ENCODE assay signal across 27 cellular contexts in the genomic region with DNA sequence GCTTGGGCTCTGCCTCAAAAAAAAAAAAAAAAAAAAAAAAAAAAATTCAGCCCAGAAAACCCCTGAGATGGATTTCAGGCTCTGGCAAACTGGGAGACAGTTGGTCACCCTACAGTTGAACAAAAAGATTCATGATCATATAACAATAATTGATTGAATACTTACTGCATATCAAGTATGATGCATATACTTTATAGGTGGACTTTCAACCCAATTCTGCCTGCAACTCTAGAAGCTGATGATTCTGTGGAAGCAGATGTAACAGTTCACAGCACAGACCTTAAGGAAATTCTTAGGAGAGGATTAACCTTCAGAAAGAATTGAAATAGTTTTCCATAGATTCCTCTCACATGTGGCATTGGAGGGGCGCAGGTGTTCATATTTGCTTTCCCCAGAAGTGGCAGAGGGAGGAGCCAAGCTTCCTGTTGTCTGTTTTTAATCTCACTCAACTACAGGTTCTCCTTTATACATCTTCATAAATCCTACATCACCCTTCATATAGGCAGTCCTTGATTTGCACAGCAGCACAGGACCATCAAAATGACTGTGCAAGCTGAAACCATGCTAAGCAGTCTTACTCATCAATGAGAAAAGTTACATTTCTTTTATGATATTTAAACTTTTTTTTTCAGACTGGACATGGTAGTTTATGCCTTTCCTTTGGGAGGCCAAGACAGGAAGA.
DNase-seq lines count a peak whose midpoint lies in the region; ATAC-seq and TF ChIP-seq lines count a peak whose summit lies in the region.
"Had no signal": no experiment of that assay in that cellular context is flagged by ENCODE, and none has a peak within 500 bp of the region (broad histone marks: within the 10 kb centered on the region; RNA-seq: fewer than 3 reads in every experiment).

No MANE protein-coding gene starts in this region.

- H3K4me1 ChIP-seq in CD8-positive, alpha-beta memory T cell (ENCODE audit: insufficient read depth, low read length) = peaks cover 64% of the 10 kb centered on the region
- H3K4me1 ChIP-seq in neural progenitor cell = peaks cover 7% of the 10 kb centered on the region
- H3K4me1 ChIP-seq in MM.1S (ENCODE audit: low read length) = no peaks in the 10 kb centered on the region
- H3K4me1 ChIP-seq: gastroesophageal sphincter had no signal

- H3K4me3 Mint-ChIP-seq in CD8-positive, alpha-beta memory T cell = peak overlapping the region; percentile 38 to 77 (median 65)
- no peak overlapping the region for H3K4me3 Mint-ChIP-seq in activated T-helper 17 cell treated with anti-CD3 and anti-CD28 coated beads, Interleukin-2, amount 50 U/mL, for 72 hours
- no peak overlapping the region for H3K4me3 Mint-ChIP-seq in neural progenitor cell
- H3K4me3 Mint-ChIP-seq: activated B cell treated with CpG ODN at 0.5 μM for 24 hours had no signal

- peak; percentile 31 for DNase-seq in activated CD4-positive, alpha-beta T cell treated with anti-CD3 and anti-CD28 coated beads for 48 hours
- no peak for DNase-seq in activated CD4-positive, alpha-beta T cell treated with anti-CD3 and anti-CD28 coated beads, Interleukin-2, amount 50 U/mL, for 1 hour
- DNase-seq in CD8-positive, alpha-beta memory T cell = peak in 1 of 5 donors; percentile 17
- DNase-seq in neural progenitor cell (ENCODE audit: low spot score) (no peak), HuH-7.5 (ENCODE audit: low spot score) (no peak), MM.1S (no peak)
- DNase-seq: activated B cell treated with CpG ODN at 0.5 μM for 24 hours; activated CD8-positive, alpha-beta memory T cell treated with anti-CD3 and anti-CD28 coated beads, Interleukin-2, amount 50 U/mL, for 4 hours; activated gamma-delta T cell treated with Interleukin-2 at 50 U/mL for 16 hours; effector memory CD4-positive, alpha-beta T cell; esophagus squamous epithelium; GOT3; IMR-90; kidney; NCI-H146; NCI-H2227 treated with DMSO at 0.1 percent for 48 hours; nucleus accumbens; retina; T1000 had no signal

- no peak overlapping the region for H2AFZ ChIP-seq in neural progenitor cell (replicated peaks)
- H2AFZ ChIP-seq in MM.1S (ENCODE audit: low read length) = no peak overlapping the region

- H3K9ac ChIP-seq in neural progenitor cell (no peak overlapping the region), MM.1S (ENCODE audit: low read length) (no peak overlapping the region)

- TF ChIP-seq CTCF in neural progenitor cell (IDR thresholded peaks at IDR 0.05) = no peak
- TF ChIP-seq CTCF in MM.1S (IDR thresholded peaks at IDR 0.05; ENCODE audit: low read length) = no peak

- H3K36me3 Mint-ChIP-seq in CD8-positive, alpha-beta memory T cell = peaks cover 27 to 73% (median 38%) of the 10 kb centered on the region in 3 donors
- H3K36me3 Mint-ChIP-seq in activated T-helper 17 cell treated with anti-CD3 and anti-CD28 coated beads, Interleukin-2, amount 50 U/mL, for 72 hours (ENCODE audit: low read depth) = peaks cover 4% of the 10 kb centered on the region
- no peaks in the 10 kb centered on the region for H3K36me3 Mint-ChIP-seq in neural progenitor cell

- no peak overlapping the region for H3K4me3 ChIP-seq in CD8-positive, alpha-beta memory T cell (ENCODE audit: low read length)
- H3K4me3 ChIP-seq in neural progenitor cell (no peak overlapping the region), MM.1S (ENCODE audit: low read length) (no peak overlapping the region)
- H3K4me3 ChIP-seq: esophagus squamous epithelium, gastroesophageal sphincter, GM12878, lung, thoracic aorta had no signal

- H3K79me2 ChIP-seq in neural progenitor cell (ENCODE audit: low read depth) = no peaks in the 10 kb centered on the region
- H3K79me2 ChIP-seq in MM.1S (ENCODE audit: low read length) = no peaks in the 10 kb centered on the region

- H3K27ac Mint-ChIP-seq in CD8-positive, alpha-beta memory T cell = peak overlapping the region in 5 of 8 donors; percentile 5 to 70 (median 56)
- no peak overlapping the region for H3K27ac Mint-ChIP-seq in activated T-helper 17 cell treated with anti-CD3 and anti-CD28 coated beads, Interleukin-2, amount 50 U/mL, for 72 hours
- H3K27ac Mint-ChIP-seq in neural progenitor cell = peak overlapping the region; percentile 43
- H3K27ac Mint-ChIP-seq: activated B cell treated with CpG ODN at 0.5 μM for 24 hours had no signal

- CTCF ChIA-PET in CD8-positive, alpha-beta memory T cell (lab: Charles Lee) = interaction anchor here (2.7 kb wide), 1 partner anchor 160 kb away, joined by 8 read pairs; no protein-coding TSS in a partner anchor

- no peak overlapping the region for H3K4me2 ChIP-seq in neural progenitor cell
- no peak overlapping the region for H3K4me2 ChIP-seq in MM.1S (ENCODE audit: low read depth, low read length)

- no peaks in the 10 kb centered on the region for H3K27me3 ChIP-seq in CD8-positive, alpha-beta memory T cell (ENCODE audit: insufficient read depth, low read length, poor library complexity, severe bottlenecking)
- H3K27me3 ChIP-seq in neural progenitor cell (no peaks in the 10 kb centered on the region), MM.1S (replicated peaks; ENCODE audit: insufficient read depth, low read length) (no peaks in the 10 kb centered on the region)
- H3K27me3 ChIP-seq: esophagus squamous epithelium, gastroesophageal sphincter had no signal

- H3K4me1 Mint-ChIP-seq in CD8-positive, alpha-beta memory T cell = peaks cover 67 to 92% (median 73%) of the 10 kb centered on the region in 3 donors
- H3K4me1 Mint-ChIP-seq in activated T-helper 17 cell treated with anti-CD3 and anti-CD28 coated beads, Interleukin-2, amount 50 U/mL, for 72 hours = peaks cover 39% of the 10 kb centered on the region
- peaks cover 27% of the 10 kb centered on the region for H3K4me1 Mint-ChIP-seq in neural progenitor cell

- H4K20me1 ChIP-seq in neural progenitor cell (ENCODE audit: low read depth) (no peaks in the 10 kb centered on the region), MM.1S (ENCODE audit: insufficient read depth, low read length) (no peaks in the 10 kb centered on the region)

- H3K36me3 ChIP-seq in CD8-positive, alpha-beta memory T cell (ENCODE audit: insufficient read depth, low read length) = no peaks in the 10 kb centered on the region
- no peaks in the 10 kb centered on the region for H3K36me3 ChIP-seq in neural progenitor cell
- no peaks in the 10 kb centered on the region for H3K36me3 ChIP-seq in MM.1S (replicated peaks; ENCODE audit: insufficient read depth, low read length)
- H3K36me3 ChIP-seq: esophagus squamous epithelium, gastroesophageal sphincter, thoracic aorta had no signal

- ATAC-seq in activated T-helper 17 cell treated with anti-CD3 and anti-CD28 coated beads, Interleukin-2, amount 50 U/mL, for 72 hours (replicated peaks) = peak; percentile 86
- no peak for ATAC-seq in HG03565 (IDR thresholded peaks at IDR 0.05; ENCODE audit: unreplicated experiment)
- ATAC-seq: gastroesophageal sphincter, GM12878 had no signal

- H3K9me3 Mint-ChIP-seq in CD8-positive, alpha-beta memory T cell = no peaks in the 10 kb centered on the region
- H3K9me3 Mint-ChIP-seq in activated T-helper 17 cell treated with anti-CD3 and anti-CD28 coated beads, Interleukin-2, amount 50 U/mL, for 72 hours = no peaks in the 10 kb centered on the region
- peaks cover 3% of the 10 kb centered on the region for H3K9me3 Mint-ChIP-seq in neural progenitor cell
- H3K9me3 Mint-ChIP-seq: activated B cell treated with CpG ODN at 0.5 μM for 24 hours had no signal

- POLR2A ChIA-PET in CD8-positive, alpha-beta memory T cell (lab: Charles Lee) = interaction anchor here (0.6 to 1.1 kb wide), 5 partner anchors 9 to 160 kb away, joined by 3 to 9 read pairs (median 3); no protein-coding TSS in a partner anchor

- no peaks in the 10 kb centered on the region for H3F3A ChIP-seq in neural progenitor cell (ENCODE audit: low read depth)
- H3F3A ChIP-seq in MM.1S (ENCODE audit: insufficient read depth, low read length) = no peaks in the 10 kb centered on the region

- peaks cover 0 to 4% of the 10 kb centered on the region in 2 donors for H3K27me3 Mint-ChIP-seq in CD8-positive, alpha-beta memory T cell
- H3K27me3 Mint-ChIP-seq in activated T-helper 17 cell treated with anti-CD3 and anti-CD28 coated beads, Interleukin-2, amount 50 U/mL, for 72 hours = peaks cover 2% of the 10 kb centered on the region
- H3K27me3 Mint-ChIP-seq in neural progenitor cell (ENCODE audit: insufficient read depth, low read depth) = peaks cover 5% of the 10 kb centered on the region

- no peaks in the 10 kb centered on the region for H3K9me3 ChIP-seq in CD8-positive, alpha-beta memory T cell (ENCODE audit: low read length)
- no peaks in the 10 kb centered on the region for H3K9me3 ChIP-seq in neural progenitor cell (ENCODE audit: low read depth)
- H3K9me3 ChIP-seq in MM.1S (replicated peaks; ENCODE audit: insufficient read depth, low read length) = no peaks in the 10 kb centered on the region
- H3K9me3 ChIP-seq: esophagus squamous epithelium, gastroesophageal sphincter, thoracic aorta had no signal

- no peak overlapping the region for H3K27ac ChIP-seq in CD8-positive, alpha-beta memory T cell (ENCODE audit: low read depth, low read length)
- no peak overlapping the region for H3K27ac ChIP-seq in neural progenitor cell
- H3K27ac ChIP-seq in MM.1S (ENCODE audit: low read length) = no peak overlapping the region
- H3K27ac ChIP-seq: C4-2B, gastroesophageal sphincter, RWPE1, thoracic aorta had no signal

- H3K9me2 ChIP-seq in MM.1S (replicated peaks; ENCODE audit: insufficient read depth, low read length) = no peaks in the 10 kb centered on the region

Comparison
In these comparisons a context has a peak if more than half of its experiments do, and no peak if none do; other contexts are left out.
1. H3K4me3 Mint-ChIP-seq: peak in CD8-positive, alpha-beta memory T cell (7 of 7); none in activated T-helper 17 cell treated with anti-CD3 and anti-CD28 coated beads, Interleukin-2, amount 50 U/mL, for 72 hours (single experiment) and neural progenitor cell (single experiment).